Comparison of ENCODE assay signal across 11 cellular contexts in genomic region chr22:37751449-37752188, GRCh38. TPM values are rescaled to one million over a fixed set of nuclear protein-coding genes. Genes with fewer than 3 reads are reported as not detected.
DNase-seq lines count a peak whose midpoint lies in the region; ATAC-seq, FAIRE-seq and TF ChIP-seq lines count a peak whose summit lies in the region.
"Had no signal": no experiment of that assay in that cellular context is flagged by ENCODE, and none has a peak within 500 bp of the region (broad histone marks: within the 10 kb centered on the region; RNA-seq: fewer than 3 reads in every experiment).

No MANE protein-coding gene starts in this region.

- no peaks in the 10 kb centered on the region; the same call in 1 of the 2 replicates for H4K20me1 ChIP-seq in GM23338 (replicated peaks; ENCODE audit: insufficient read depth)

- no peak for FAIRE-seq in small intestine (lab: Jason Lieb, UNC)
- FAIRE-seq in D721Med (lab: Jason Lieb, UNC), result no peak

- H3K27me3 ChIP-seq in GM23338 (ENCODE audit: insufficient read depth), result 0 out of 2 replicates have a peak, but pooled peaks cover 3% of the 10 kb centered on the region
- H3K27me3 ChIP-seq in right lobe of liver, result no peaks in the 10 kb centered on the region
- no peaks in the 10 kb centered on the region for H3K27me3 ChIP-seq in small intestine (ENCODE audit: control insufficient read depth in 2 of 2, insufficient read depth in 2 of 2, low read length in 2 of 2)

- ATAC-seq in GM23338 (peak; percentile 12; the same call in 2 of the 3 replicates), right lobe of liver (no peak), GM21423 (IDR thresholded peaks at IDR 0.05; ENCODE audit: unreplicated experiment) (no peak), HG02759 (IDR thresholded peaks at IDR 0.05; ENCODE audit: unreplicated experiment) (no peak)

- H3K4me1 Mint-ChIP-seq in GM23338 (peaks cover 21% of the 10 kb centered on the region), chondrocyte (ENCODE audit: low read depth) (peaks cover 67% of the 10 kb centered on the region)

- H3K4me1 ChIP-seq in GM23338 (ENCODE audit: insufficient read depth), result peaks cover 10% of the 10 kb centered on the region; the same call in 1 of the 2 replicates
- H3K4me1 ChIP-seq in right lobe of liver, result peaks cover 0 to 37% (median 12%) of the 10 kb centered on the region in 4 donors
- peaks cover 3 to 9% of the 10 kb centered on the region in 2 donors for H3K4me1 ChIP-seq in small intestine (ENCODE audit: control insufficient read depth in 2 of 2, insufficient read depth in 1 of 2, low read depth in 1 of 2, low read length in 1 of 2)

- no peak overlapping the region for H3K4me2 ChIP-seq in GM23338
- H3K4me2 ChIP-seq: KMS-11 had no signal

- H3K79me2 ChIP-seq in GM23338 (replicated peaks; ENCODE audit: insufficient read depth), result no peaks in the 10 kb centered on the region

- H3K36me3 Mint-ChIP-seq in GM23338 (ENCODE audit: low read depth), result peaks cover 16% of the 10 kb centered on the region
- H3K36me3 Mint-ChIP-seq in chondrocyte (ENCODE audit: low read depth), result peaks cover 11% of the 10 kb centered on the region

- DNase-seq in GM23338 (ENCODE audit: low spot score) (no peak), chondrocyte (ENCODE audit: low spot score) (no peak), right lobe of liver (no peak), small intestine (no peak), D721Med (ENCODE audit: insufficient read length, low spot score) (no peak), CD1c-positive myeloid dendritic cell (ENCODE audit: extremely low spot score) (no peak)
- DNase-seq: activated CD4-positive, alpha-beta memory T cell treated with anti-CD3 and anti-CD28 coated beads for 36 hours; NCI-H345 had no signal

- peaks cover 7% of the 10 kb centered on the region for H3F3A ChIP-seq in GM23338 (replicated peaks; ENCODE audit: low read depth)

- no peak overlapping the region for H3K27ac Mint-ChIP-seq in GM23338
- H3K27ac Mint-ChIP-seq in chondrocyte (ENCODE audit: unreplicated experiment), result peak overlapping the region; percentile 87
- H3K27ac Mint-ChIP-seq: activated CD4-positive, alpha-beta memory T cell treated with anti-CD3 and anti-CD28 coated beads for 36 hours had no signal

- H3K4me3 Mint-ChIP-seq in GM23338, result no peak overlapping the region
- H3K4me3 Mint-ChIP-seq in chondrocyte (ENCODE audit: unreplicated experiment), result no peak overlapping the region
- H3K4me3 Mint-ChIP-seq: activated CD4-positive, alpha-beta memory T cell treated with anti-CD3 and anti-CD28 coated beads for 36 hours had no signal

- H2AFZ ChIP-seq in GM23338, result no peak overlapping the region

- H3K9me3 ChIP-seq in right lobe of liver (no peaks in the 10 kb centered on the region), small intestine (ENCODE audit: control insufficient read depth, low read depth) (no peaks in the 10 kb centered on the region)

- intact Hi-C loops in right lobe of liver (cut with DNase I), result no loop called here

- H3K9me2 ChIP-seq in GM23338 (ENCODE audit: insufficient read depth), result no peaks in the 10 kb centered on the region

- H3K4me3 ChIP-seq in GM23338 (no peak overlapping the region), right lobe of liver (no peak overlapping the region), small intestine (ENCODE audit: low read depth in 1 of 2, low read length in 2 of 2) (no peak overlapping the region)

- H3K27me3 Mint-ChIP-seq in GM23338 (ENCODE audit: insufficient read depth, low read depth, poor library complexity) (peaks cover 21% of the 10 kb centered on the region), chondrocyte (ENCODE audit: low read depth) (no peaks in the 10 kb centered on the region)
- H3K27me3 Mint-ChIP-seq: activated CD4-positive, alpha-beta memory T cell treated with anti-CD3 and anti-CD28 coated beads for 36 hours had no signal

- 30% methylated on average over 2 of the region's 11 CpGs for WGBS in right lobe of liver (ENCODE audit: insufficient coverage, low coverage, low lambda C conversion rate, missing lambda C conversion rate)
- 70% methylated on average over 9 to 11 of the region's 11 CpGs for WGBS in small intestine, 3 donors

- no peak for TF ChIP-seq CTCF in GM23338 (conservative IDR thresholded peaks at IDR 0.05; ENCODE audit: low read depth in 2 of 2)
- TF ChIP-seq CTCF in chondrocyte (IDR thresholded peaks at IDR 0.05), result no peak
- TF ChIP-seq CTCF in right lobe of liver (IDR thresholded peaks at IDR 0.05), result no peak
- no peak for TF ChIP-seq CTCF in D721Med (IDR thresholded peaks at IDR 0.05; ENCODE audit: insufficient read depth, missing control alignments)

- H3K36me3 ChIP-seq in GM23338 (ENCODE audit: insufficient read depth) (no peaks in the 10 kb centered on the region), right lobe of liver (peaks cover 0 to 12% (median 4%) of the 10 kb centered on the region in 4 donors), small intestine (ENCODE audit: control insufficient read depth in 2 of 2, insufficient read depth in 2 of 2, low read length in 2 of 2) (peaks cover 2 to 5% of the 10 kb centered on the region in 2 donors)

- H3K27ac ChIP-seq in GM23338 (ENCODE audit: low read depth), result no peak overlapping the region
- H3K27ac ChIP-seq in right lobe of liver, result peak overlapping the region; percentile 65 to 85 (median 76)
- H3K27ac ChIP-seq in small intestine (ENCODE audit: low read depth in 1 of 2, low read length in 1 of 2), result peak overlapping the region; percentile 67 to 77
- H3K27ac ChIP-seq: KMS-11 had no signal

- H3K9me3 Mint-ChIP-seq in GM23338, result no peaks in the 10 kb centered on the region
- H3K9me3 Mint-ChIP-seq in chondrocyte (ENCODE audit: low read depth), result no peaks in the 10 kb centered on the region
- H3K9me3 Mint-ChIP-seq: activated CD4-positive, alpha-beta memory T cell treated with anti-CD3 and anti-CD28 coated beads for 36 hours had no signal

- TF ChIP-seq POLR2A in right lobe of liver (IDR thresholded peaks at IDR 0.05), result no peak

TF ChIP-seq in GM23338, 12 proteins besides CTCF, POLR2A, EP300 and RAD21:
- TF ChIP-seq ETS1 (IDR thresholded peaks at IDR 0.05), result no peak
TF ChIP-seq in GM23338: peak in this region for 0.

RNA-seq across cellular contexts. Expression of gene TRIOBP, which starts 54.8 kb away (rescaled TPM):
- total RNA-seq in GM23338 (2014; rRNA removed; shearing (Covaris generic)), result 41.2 and 48.4 TPM in 2 replicates
- polyA plus RNA-seq in GM23338 (2016; fragmentation: Nextera tagmentation; extraction: Ambion mirVana) (21.4 and 22.6 TPM in 2 replicates), small intestine (10 to 100 TPM; 20.4 to 46.8 (median 27.6) TPM)
- total RNA-seq in chondrocyte (47.9 to 49.8 TPM (median 49.5 TPM) in 3 replicates), right lobe of liver (10 to 100 TPM; 11.7 to 22.8 (median 20.7) TPM)

RNA-seq across cellular contexts. Expression of gene GCAT, which starts 56.1 kb away (rescaled TPM):
- total RNA-seq in GM23338 (2014; rRNA removed; shearing (Covaris generic)), result 61.3 and 87.3 TPM in 2 replicates
- polyA plus RNA-seq in GM23338 (2016; fragmentation: Nextera tagmentation; extraction: Ambion mirVana) (36.8 and 39.1 TPM in 2 replicates), small intestine (10 to 100 TPM in 1 of 3 donors, 1 to 10 TPM in 2; 2.9 to 12.3 (median 6.8) TPM)
- total RNA-seq in chondrocyte (23.1 to 24.8 TPM (median 23.6 TPM) in 3 replicates), right lobe of liver (10 to 100 TPM; 21.9 to 43.0 (median 29.8) TPM)
